27 cellular contexts compared by ENCODE assay signal in the genomic region with DNA sequence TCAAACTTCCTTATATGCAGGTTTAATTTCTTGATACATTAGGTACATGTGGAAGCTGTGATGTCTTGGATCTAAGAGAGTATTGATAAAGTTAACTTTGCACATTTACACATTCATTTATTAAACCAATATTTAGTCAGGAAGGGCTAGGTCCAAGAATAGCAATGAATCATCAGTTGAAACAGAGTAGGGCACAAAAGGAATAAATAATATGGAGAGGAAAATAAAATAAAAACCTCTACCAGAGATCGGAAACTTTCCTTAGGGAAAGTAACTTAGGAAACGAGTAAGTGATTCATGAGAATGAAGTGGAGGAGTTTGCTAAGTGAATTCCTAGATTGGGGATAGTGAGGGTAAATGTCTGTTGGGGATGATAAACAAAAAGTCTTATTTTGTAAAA.
"Had no signal": no experiment of that assay in that cellular context is flagged by ENCODE, and none has a peak within 500 bp of the region (broad histone marks: within the 10 kb centered on the region; RNA-seq: fewer than 3 reads in every experiment).

No MANE protein-coding gene starts in this region.

- H3K4me3 Mint-ChIP-seq: activated CD8-positive, alpha-beta memory T cell treated with anti-CD3 and anti-CD28 coated beads, Interleukin-2, amount 10 ng/mL, durations not matched to agents 7 days and 5 days; activated CD8-positive, alpha-beta T cell treated with anti-CD3 and anti-CD28 coated beads, Interleukin-2, amount 10 ng/mL, durations not matched to agents 7 days and 5 days; activated naive CD8-positive, alpha-beta T cell treated with anti-CD3 and anti-CD28 coated beads, Interleukin-2, amount 50 U/mL, for 24 hours; activated T-cell treated with anti-CD3 and anti-CD28 coated beads, Interleukin-2, amount 50 U/mL, for 24 hours; activated T-helper 1 cell treated with anti-CD3 and anti-CD28 coated beads, Interleukin-12 subunit alpha, Interleukin-12 subunit beta, Interleukin-2, Interleukin-4 antibody, amounts not matched to agents 30 ng/mL and 10 ng/mL and 1 ng/mL, durations not matched to agents 14 hours and 24 hours and 36 hours; IgD-negative memory B cell; T-helper 1 cell treated with Interleukin-12 subunit alpha and Interleukin-12 subunit beta and Interleukin-4 antibody, amounts not matched to agents 30 μg/mL and 1 μg/mL, for 36 hours; WTC11 had no signal

- H3K4me1 Mint-ChIP-seq: activated CD8-positive, alpha-beta memory T cell treated with anti-CD3 and anti-CD28 coated beads, Interleukin-2, amount 10 ng/mL, durations not matched to agents 7 days and 5 days; activated naive CD8-positive, alpha-beta T cell treated with anti-CD3 and anti-CD28 coated beads, Interleukin-2, amount 50 U/mL, for 24 hours; IgD-negative memory B cell had no signal

- H3K36me3 ChIP-seq: ascending aorta, cardiac muscle cell had no signal

- H3K9me3 ChIP-seq: ascending aorta had no signal

- ATAC-seq: activated CD8-positive, alpha-beta memory T cell treated with anti-CD3 and anti-CD28 coated beads, Interleukin-2, amount 10 ng/mL, durations not matched to agents 7 days and 5 days; activated CD8-positive, alpha-beta T cell treated with anti-CD3 and anti-CD28 coated beads, Interleukin-2, amount 10 ng/mL, durations not matched to agents 7 days and 5 days; activated naive CD4-positive, alpha-beta T cell treated with anti-CD3 and anti-CD28 coated beads, Interleukin-2, amount 50 U/mL, for 72 hours; activated naive CD8-positive, alpha-beta T cell treated with anti-CD3 and anti-CD28 coated beads, Interleukin-2, amount 50 U/mL, for 24 hours had no signal

- H3K27me3 ChIP-seq: ascending aorta, cardiac muscle cell had no signal

- H3K4me1 ChIP-seq: ascending aorta had no signal

- H3K4me3 ChIP-seq: ascending aorta, cardiac muscle cell, PC-9 had no signal

- H3K9me3 Mint-ChIP-seq: activated naive CD8-positive, alpha-beta T cell treated with anti-CD3 and anti-CD28 coated beads, Interleukin-2, amount 50 U/mL, for 24 hours; activated T-cell treated with anti-CD3 and anti-CD28 coated beads, Interleukin-2, amount 50 U/mL, for 24 hours; activated T-helper 1 cell treated with anti-CD3 and anti-CD28 coated beads, Interleukin-12 subunit alpha, Interleukin-12 subunit beta, Interleukin-2, Interleukin-4 antibody, amounts not matched to agents 30 ng/mL and 10 ng/mL and 1 ng/mL, durations not matched to agents 14 hours and 24 hours and 36 hours; T-helper 1 cell treated with Interleukin-12 subunit alpha and Interleukin-12 subunit beta and Interleukin-4 antibody, amounts not matched to agents 30 μg/mL and 1 μg/mL, for 36 hours had no signal

- H3K36me3 Mint-ChIP-seq: activated CD8-positive, alpha-beta memory T cell treated with anti-CD3 and anti-CD28 coated beads, Interleukin-2, amount 10 ng/mL, durations not matched to agents 7 days and 5 days; activated naive CD4-positive, alpha-beta T cell treated with anti-CD3 and anti-CD28 coated beads, Interleukin-2, amount 50 U/mL, for 72 hours; IgD-negative memory B cell had no signal

- H3K9ac ChIP-seq: KMS-11 had no signal

- H3K27me3 Mint-ChIP-seq: activated CD8-positive, alpha-beta memory T cell treated with anti-CD3 and anti-CD28 coated beads, Interleukin-2, amount 10 ng/mL, durations not matched to agents 7 days and 5 days; activated naive CD8-positive, alpha-beta T cell treated with anti-CD3 and anti-CD28 coated beads, Interleukin-2, amount 50 U/mL, for 24 hours; activated T-cell treated with anti-CD3 and anti-CD28 coated beads, Interleukin-2, amount 50 U/mL, for 24 hours; IgD-negative memory B cell had no signal

- H3K27ac Mint-ChIP-seq: activated CD8-positive, alpha-beta memory T cell treated with anti-CD3 and anti-CD28 coated beads, Interleukin-2, amount 10 ng/mL, durations not matched to agents 7 days and 5 days; activated CD8-positive, alpha-beta T cell treated with anti-CD3 and anti-CD28 coated beads, Interleukin-2, amount 10 ng/mL, durations not matched to agents 7 days and 5 days; activated naive CD4-positive, alpha-beta T cell treated with anti-CD3 and anti-CD28 coated beads, Interleukin-2, amount 50 U/mL, for 72 hours; activated naive CD8-positive, alpha-beta T cell treated with anti-CD3 and anti-CD28 coated beads, Interleukin-2, amount 50 U/mL, for 24 hours; activated T-cell treated with anti-CD3 and anti-CD28 coated beads, Interleukin-2, amount 50 U/mL, for 24 hours; activated T-helper 1 cell treated with anti-CD3 and anti-CD28 coated beads, Interleukin-12 subunit alpha, Interleukin-12 subunit beta, Interleukin-2, Interleukin-4 antibody, amounts not matched to agents 30 ng/mL and 10 ng/mL and 1 ng/mL, durations not matched to agents 14 hours and 24 hours and 36 hours; IgD-negative memory B cell; T-helper 1 cell treated with Interleukin-12 subunit alpha and Interleukin-12 subunit beta and Interleukin-4 antibody, amounts not matched to agents 30 μg/mL and 1 μg/mL, for 36 hours; WTC11 had no signal

- H3K4me2 ChIP-seq: KMS-11, PC-9 had no signal

- H2AFZ ChIP-seq: PC-9 had no signal

- DNase-seq: activated CD4-positive, alpha-beta T cell treated with anti-CD3 and anti-CD28 coated beads for 48 hours; activated CD4-positive, alpha-beta T cell treated with anti-CD3 and anti-CD28 coated beads, Interleukin-2, amount 50 U/mL, for 4 hours; activated CD4-positive, CD25-positive, alpha-beta regulatory T cell treated with anti-CD3 and anti-CD28 coated beads, Interleukin-2, amount 50 U/mL, for 72 hours; activated CD8-positive, alpha-beta memory T cell treated with anti-CD3 and anti-CD28 coated beads, Interleukin-2, amount 10 ng/mL, durations not matched to agents 7 days and 5 days; activated CD8-positive, alpha-beta T cell treated with anti-CD3 and anti-CD28 coated beads, Interleukin-2, amount 10 ng/mL, durations not matched to agents 7 days and 5 days; activated effector memory CD4-positive, alpha-beta T cell treated with Interleukin-2 at 50 U/mL for 16 hours; activated naive CD4-positive, alpha-beta T cell; activated naive CD8-positive, alpha-beta T cell treated with anti-CD3 and anti-CD28 coated beads, Interleukin-2, amount 50 U/mL, for 24 hours; activated T-cell treated with anti-CD3 and anti-CD28 coated beads, Interleukin-2, amount 50 U/mL, for 24 hours; amniotic stem cell; MM.1S; NCI-H1105; NCI-H1436; NCI-H1694 treated with DMSO at 0.1 percent for 48 hours; NCI-H2029 treated with DMSO at 0.1 percent for 48 hours; NCI-H345; NCI-H510A treated with DMSO at 0.1 percent for 48 hours; SHP77 treated with DMSO at 0.1 percent for 48 hours had no signal

- H3K27ac ChIP-seq: ascending aorta, cardiac muscle cell, KMS-11, PC-9 had no signal
